ENCODE assay signal across 18 cellular contexts in genomic region chrX:69988955-69989394, GRCh38.
DNase-seq lines count a peak whose midpoint lies in the region; ATAC-seq and TF ChIP-seq lines count a peak whose summit lies in the region.
"Had no signal": no experiment of that assay in that cellular context is flagged by ENCODE, and none has a peak within 500 bp of the region (broad histone marks: within the 10 kb centered on the region; RNA-seq: fewer than 3 reads in every experiment).

No MANE protein-coding gene starts in this region.

- peaks cover 0 to 2% (median 0%) of the 10 kb centered on the region in 4 donors for H3K4me1 ChIP-seq in stomach
- H3K4me1 ChIP-seq: lower lobe of right lung, prostate gland, upper lobe of right lung had no signal

- H3K27me3 Mint-ChIP-seq in glutamatergic neuron (ENCODE audit: unreplicated experiment) = peaks cover 3% of the 10 kb centered on the region

- ATAC-seq in GM19351 (IDR thresholded peaks at IDR 0.05; ENCODE audit: unreplicated experiment) = no peak
- ATAC-seq: lower lobe of right lung, SK-N-SH treated with all-trans-retinoic acid at 6 μM for 48 hours, upper lobe of right lung had no signal

- peak; percentile 4 for DNase-seq in stimulated activated CD4-positive, alpha-beta T cell treated with anti-CD3 and anti-CD28 coated beads, Interleukin-15, amount 100 ng/mL, for 24 hours
- DNase-seq in stimulated activated CD4-positive, alpha-beta T cell treated with anti-CD3 and anti-CD28 coated beads, Interleukin-12 subunit alpha, Interleukin-12 subunit beta, amount 100 ng/mL, for 4 hours = no peak
- peak; percentile 62 for DNase-seq in activated effector memory CD4-positive, alpha-beta T cell treated with anti-CD3 and anti-CD28 coated beads, Interleukin-2, amount 50 U/mL, for 16 hours
- DNase-seq in fibroblast of mammary gland (ENCODE audit: low read depth) (peak; percentile 20), stomach (peak; percentile 30), glutamatergic neuron (no peak), mucosa of gallbladder (ENCODE audit: low spot score) (no peak)
- DNase-seq: activated CD8-positive, alpha-beta memory T cell treated with anti-CD3 and anti-CD28 coated beads, Interleukin-2, amount 50 U/mL, for 48 hours; amygdala; cortex of kidney; lower lobe of right lung; NCI-H187 treated with DMSO at 0.1 percent for 48 hours; OCI-M1; upper lobe of right lung had no signal

- no peak for TF ChIP-seq CTCF in fibroblast of mammary gland (conservative IDR thresholded peaks at IDR 0.05; ENCODE audit: control insufficient read depth, insufficient read depth, low read depth, low read length)
- no peak for TF ChIP-seq CTCF in stomach (IDR thresholded peaks at IDR 0.05)
- TF ChIP-seq CTCF in glutamatergic neuron (IDR thresholded peaks at IDR 0.05; ENCODE audit: partially characterized antibody, unreplicated experiment) = no peak

- H3K27ac ChIP-seq in stomach = no peak overlapping the region
- H3K27ac ChIP-seq: lower lobe of right lung, prostate gland, upper lobe of right lung had no signal

- no peaks in the 10 kb centered on the region for H3K36me3 Mint-ChIP-seq in glutamatergic neuron (ENCODE audit: unreplicated experiment)

- 60 to 80% (median 75%) methylated on average over 3 of the region's 3 CpGs for WGBS in stomach, 5 donors

- peaks cover 8% of the 10 kb centered on the region for H3K9me3 Mint-ChIP-seq in glutamatergic neuron (ENCODE audit: unreplicated experiment)

- H3K4me1 Mint-ChIP-seq in glutamatergic neuron (ENCODE audit: low read depth, unreplicated experiment) = peaks cover 10% of the 10 kb centered on the region
- H3K4me1 Mint-ChIP-seq: nephron had no signal

- H3K4me3 Mint-ChIP-seq in glutamatergic neuron (ENCODE audit: unreplicated experiment) = no peak overlapping the region
- H3K4me3 Mint-ChIP-seq: nephron had no signal

- no peak for TF ChIP-seq EP300 in stomach (IDR thresholded peaks at IDR 0.05)

- intact Hi-C loops in stomach (cut with DNase I; ENCODE audit: low total_unique reads) = no loop called here

- H3K4me3 ChIP-seq in fibroblast of mammary gland (ENCODE audit: control insufficient read depth, low read depth, low read length) (no peak overlapping the region), stomach (no peak overlapping the region)
- H3K4me3 ChIP-seq: lower lobe of right lung, prostate gland, upper lobe of right lung had no signal

- no peaks in the 10 kb centered on the region for H3K36me3 ChIP-seq in stomach
- H3K36me3 ChIP-seq: lower lobe of right lung, prostate gland, upper lobe of right lung had no signal

- H3K9me3 ChIP-seq in stomach = no peaks in the 10 kb centered on the region
- H3K9me3 ChIP-seq: lower lobe of right lung, prostate gland, upper lobe of right lung had no signal

- no peak for TF ChIP-seq POLR2A in stomach (IDR thresholded peaks at IDR 0.05)

- H3K27me3 ChIP-seq in stomach = no peaks in the 10 kb centered on the region
- H3K27me3 ChIP-seq: upper lobe of right lung had no signal

- H3K27ac Mint-ChIP-seq in glutamatergic neuron (ENCODE audit: unreplicated experiment) = no peak overlapping the region
- H3K27ac Mint-ChIP-seq: nephron had no signal

Comparison
In these comparisons a context has a peak if more than half of its experiments do, and no peak if none do; other contexts are left out.
1. DNase-seq: peak in stimulated activated CD4-positive, alpha-beta T cell treated with anti-CD3 and anti-CD28 coated beads, Interleukin-15, amount 100 ng/mL, for 24 hours (single experiment), activated effector memory CD4-positive, alpha-beta T cell treated with anti-CD3 and anti-CD28 coated beads, Interleukin-2, amount 50 U/mL, for 16 hours (single experiment), fibroblast of mammary gland (single experiment) and stomach (single experiment); none in stimulated activated CD4-positive, alpha-beta T cell treated with anti-CD3 and anti-CD28 coated beads, Interleukin-12 subunit alpha, Interleukin-12 subunit beta, amount 100 ng/mL, for 4 hours (single experiment), glutamatergic neuron (single experiment) and mucosa of gallbladder (single experiment).